Comparison of ENCODE assay signal across 8 cellular contexts in the genomic region with DNA sequence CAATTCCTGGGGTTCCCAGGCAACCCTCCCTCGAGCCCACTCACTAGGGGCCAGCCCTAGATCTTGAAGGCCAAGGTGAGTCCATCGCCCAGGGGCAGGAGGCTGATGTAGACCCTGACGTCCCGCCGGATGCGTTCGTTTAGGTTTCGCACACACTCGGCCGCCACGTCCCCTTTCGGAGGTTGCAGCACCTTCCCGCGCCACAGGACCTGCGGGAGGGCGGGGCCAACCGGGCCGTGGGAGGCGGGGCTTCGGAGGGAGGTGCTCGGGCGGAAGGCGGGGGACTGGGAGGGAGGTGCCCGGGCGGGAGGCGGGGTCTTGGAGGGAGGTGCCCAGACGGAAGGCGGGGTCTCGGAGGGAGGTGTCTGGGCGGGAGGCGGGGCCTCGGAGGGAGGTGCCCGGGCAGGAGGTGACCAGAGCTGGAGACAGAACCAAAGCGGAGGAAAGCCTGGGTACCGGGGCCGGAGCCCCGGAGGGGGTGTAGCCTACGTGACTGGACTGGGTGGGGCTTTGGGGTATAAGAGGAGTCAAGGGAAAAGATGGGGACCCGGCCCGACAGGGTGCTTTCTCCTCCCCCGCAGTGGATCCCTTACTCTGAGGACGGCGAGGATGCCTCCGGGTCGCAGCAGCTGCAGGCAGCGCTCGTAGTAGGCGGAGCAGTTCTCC.
DNase-seq lines count a peak whose midpoint lies in the region; ATAC-seq and TF ChIP-seq lines count a peak whose summit lies in the region.

No MANE protein-coding gene starts in this region.

- ATAC-seq in GM18861 (IDR thresholded peaks at IDR 0.05; ENCODE audit: unreplicated experiment) (peak; percentile 32), HG03097 (IDR thresholded peaks at IDR 0.05; ENCODE audit: low FRiP score, unreplicated experiment) (peak; percentile 46)

- peak overlapping the region; percentile 52 for H3K27ac ChIP-seq in layer of hippocampus (ENCODE audit: low read depth, low read length)

- no peak for TF ChIP-seq CTCF in choroid plexus epithelial cell (conservative IDR thresholded peaks at IDR 0.05; ENCODE audit: low read depth, low read length)

- no peaks in the 10 kb centered on the region for H3K27me3 ChIP-seq in layer of hippocampus (ENCODE audit: control insufficient read depth, insufficient read depth, low read length)

- H3K4me3 ChIP-seq in choroid plexus epithelial cell (ENCODE audit: low read depth, low read length), result peak overlapping the region; percentile 68

- DNase-seq in 8988T (peak; percentile 77), NCI-H226 (peak; percentile 86), choroid plexus epithelial cell (ENCODE audit: low read depth) (peak; percentile 95)
- peak; percentile 98 for DNase-seq in activated CD4-positive, alpha-beta T cell treated with anti-CD3 and anti-CD28 coated beads for 4 hours
- peak; percentile 86 to 99 (median 96) for DNase-seq in stimulated activated CD4-positive, alpha-beta T cell treated with anti-CD3 and anti-CD28 coated beads, Interleukin-1b, Interleukin-23, amount 100 ng/mL, for 24 hours (ENCODE audit: low read depth in 4 of 4, low spot score in 1 of 4)

Comparison
In these comparisons a context has a peak if more than half of its experiments do, and no peak if none do; other contexts are left out.
1. Peak in every context shown above with its lines: DNase-seq, ATAC-seq, H3K4me3 ChIP-seq and H3K27ac ChIP-seq.